ENCODE assay signal across 19 cellular contexts in the genomic region with DNA sequence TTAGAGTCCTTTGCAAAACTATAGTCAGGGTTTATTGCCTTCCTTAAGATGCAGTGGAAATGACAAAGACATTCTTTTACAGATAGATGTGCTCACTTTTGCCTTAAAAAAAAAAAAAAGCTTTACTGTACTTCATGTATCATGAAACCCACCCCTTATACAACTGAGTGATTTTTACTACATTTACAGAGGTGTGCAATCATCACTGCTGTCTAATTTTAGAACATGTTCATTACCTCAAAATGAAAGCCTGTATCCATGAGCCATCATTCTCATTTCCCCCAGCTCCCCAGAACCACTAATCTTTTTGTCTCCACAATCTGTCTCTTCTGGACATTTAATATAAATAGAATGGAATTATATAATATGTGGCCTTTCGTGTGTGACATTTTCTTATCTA.
"Had no signal": no experiment of that assay in that cellular context is flagged by ENCODE, and none has a peak within 500 bp of the region (broad histone marks: within the 10 kb centered on the region; RNA-seq: fewer than 3 reads in every experiment).

No MANE protein-coding gene starts in this region.

- H3K27me3 ChIP-seq: esophagus muscularis mucosa, gastrocnemius medialis, heart right ventricle, ovary, tibial artery, upper lobe of left lung, vagina had no signal

- H3K36me3 ChIP-seq: gastrocnemius medialis, ovary had no signal

- FAIRE-seq: endometrium, small intestine had no signal

- H3K4me3 ChIP-seq: esophagus muscularis mucosa, gastrocnemius medialis, heart right ventricle, mucosa of descending colon, ovary, tibial artery, upper lobe of left lung, vagina had no signal

- H3K27me3 Mint-ChIP-seq: naive thymus-derived CD8-positive, alpha-beta T cell had no signal

- H3K4me3 Mint-ChIP-seq: naive thymus-derived CD8-positive, alpha-beta T cell had no signal

- ATAC-seq: gastrocnemius medialis; heart right ventricle; left lobe of liver; mucosa of descending colon; naive thymus-derived CD8-positive, alpha-beta T cell; right cardiac atrium had no signal

- H3K27ac ChIP-seq: esophagus muscularis mucosa, gastrocnemius medialis, heart right ventricle, ovary, tibial artery, upper lobe of left lung, vagina had no signal

- H3K9me3 ChIP-seq: gastrocnemius medialis, tibial artery, vagina had no signal

- H3K4me1 ChIP-seq: vagina had no signal

- DNase-seq: effector memory CD4-positive, alpha-beta T cell; gastrocnemius medialis; heart right ventricle; hypothalamus; islet precursor cell; mammary epithelial cell; mucosa of descending colon; naive thymus-derived CD8-positive, alpha-beta T cell; ovary; right cardiac atrium; small intestine; stimulated activated CD4-positive, alpha-beta T cell treated with anti-CD3 and anti-CD28 coated beads, Interleukin-12 subunit alpha, Interleukin-12 subunit beta, amount 100 ng/mL, for 4 hours; stimulated activated naive CD4-positive, alpha-beta T cell treated with Interleukin-2 at 50 U/mL for 16 hours; tibial artery; upper lobe of left lung had no signal
